ENCODE assay signal across 1 cellular context in genomic region chr3:46881819-46882376, GRCh38.
TF ChIP-seq lines count a peak whose summit lies in the region.

No MANE protein-coding gene starts in this region.

TF ChIP-seq in GM12878, 131 proteins besides CTCF, POLR2A, EP300 and RAD21 (continued from another document):
- TF ChIP-seq CEBPZ (IDR thresholded peaks at IDR 0.05; ENCODE audit: low read depth, low read length) (no peak), ZZZ3 (IDR thresholded peaks at IDR 0.05; ENCODE audit: control insufficient read depth, insufficient read length, low read depth) (no peak), MTA3 (IDR thresholded peaks at IDR 0.05; ENCODE audit: borderline replicate concordance, low read length) (no peak), ZNF207 (IDR thresholded peaks at IDR 0.05; ENCODE audit: borderline replicate concordance) (no peak), MAX (IDR thresholded peaks at IDR 0.05; ENCODE audit: low read depth, low read length) (no peak), E4F1 (IDR thresholded peaks at IDR 0.05; ENCODE audit: borderline replicate concordance, partially characterized antibody) (no peak), KLF5 (IDR thresholded peaks at IDR 0.05; ENCODE audit: partially characterized antibody) (no peak), ATF2 (IDR thresholded peaks at IDR 0.05; ENCODE audit: low read length) (no peak), ZNF592 (IDR thresholded peaks at IDR 0.05) (no peak), CREB1 (IDR thresholded peaks at IDR 0.05; ENCODE audit: low read depth) (no peak), USF2 (IDR thresholded peaks at IDR 0.05; ENCODE audit: borderline replicate concordance, low read depth, low read length) (no peak), TBL1XR1 (IDR thresholded peaks at IDR 0.05; ENCODE audit: low read depth, low read length) (no peak), ZNF274 (IDR thresholded peaks at IDR 0.05; ENCODE audit: insufficient read depth, insufficient read length) (no peak)
